Comparison of ENCODE assay signal across 1 cellular context in genomic region chr6:35764238-35764896, GRCh38.
A peak's percentile ranks its signal among the peaks of the same experiment; 100 is the strongest.
TF ChIP-seq lines count a peak whose summit lies in the region.

No MANE protein-coding gene starts in this region.

TF ChIP-seq in K562, 482 proteins besides CTCF, POLR2A, EP300 and RAD21:
- TF ChIP-seq TBP (optimal IDR thresholded peaks at IDR 0.05; ENCODE audit: low read depth, low read length) = no peak
- no peak for TF ChIP-seq DLX4 (CRISPR knock-in tag; IDR thresholded peaks at IDR 0.05)
- TF ChIP-seq CBFA2T2 (conservative IDR thresholded peaks at IDR 0.05) = 0 out of 2 replicates have a peak, but pooled peaks have one; percentile 5
- peak; percentile 41 for TF ChIP-seq CBX8 (IDR thresholded peaks at IDR 0.05; ENCODE audit: borderline replicate concordance, extremely low read depth, low read depth, low read length, poor library complexity, severe bottlenecking)
